8 cellular contexts compared by ENCODE assay signal in genomic region chr4:108030332-108030731, GRCh38. TPM values are rescaled to one million over a fixed set of nuclear protein-coding genes. Genes with fewer than 3 reads are reported as not detected.
A peak's percentile ranks its signal among the peaks of the same experiment; 100 is the strongest.
DNase-seq lines count a peak whose midpoint lies in the region; ATAC-seq and TF ChIP-seq lines count a peak whose summit lies in the region.

No MANE protein-coding gene starts in this region.

- H3K4me1 ChIP-seq in gastroesophageal sphincter: no peaks in the 10 kb centered on the region

- peaks cover 0 to 98% of the 10 kb centered on the region in 2 donors for H3K36me3 ChIP-seq in gastroesophageal sphincter

- no peaks in the 10 kb centered on the region for H3K27me3 ChIP-seq in gastroesophageal sphincter

- TF ChIP-seq EP300 in gastroesophageal sphincter (IDR thresholded peaks at IDR 0.05): no peak

- DNase-seq in AG10803 (ENCODE audit: low read depth) (peak; percentile 79), NCI-H748 treated with DMSO at 0.1 percent for 48 hours (lab: John Stamatoyannopoulos, UW) (peak; percentile 24), activated T-cell treated with anti-CD3 and anti-CD28 coated beads for 1 hour (ENCODE audit: low read depth) (peak; percentile 52), fibroblast of peridontal ligament (ENCODE audit: extremely low read depth) (peak; percentile 78), renal cortical epithelial cell (ENCODE audit: low read depth) (peak; percentile 77)

- TF ChIP-seq CTCF in AG10803 (conservative IDR thresholded peaks at IDR 0.05; ENCODE audit: low read length) (peak; percentile 75), gastroesophageal sphincter (IDR thresholded peaks at IDR 0.05) (no peak)

- H3K4me3 ChIP-seq in AG10803 (ENCODE audit: low read length): no peak overlapping the region
- no peak overlapping the region for H3K4me3 ChIP-seq in gastroesophageal sphincter

- H3K27ac ChIP-seq in gastroesophageal sphincter: no peak overlapping the region

- H3K9me3 ChIP-seq in gastroesophageal sphincter: no peaks in the 10 kb centered on the region

- no peak for TF ChIP-seq POLR2A in gastroesophageal sphincter (IDR thresholded peaks at IDR 0.05)

- WGBS in gastroesophageal sphincter (ENCODE audit: low coverage in 1 of 2), 2 donors: 81 to 100% methylated on average over 1 to 2 of the region's 2 CpGs

- peak; percentile 95 for ATAC-seq in GM18861 (IDR thresholded peaks at IDR 0.05; ENCODE audit: unreplicated experiment)
- peak; percentile 88 for ATAC-seq in HG03060 (IDR thresholded peaks at IDR 0.05; ENCODE audit: low read depth, unreplicated experiment)
- no peak for ATAC-seq in gastroesophageal sphincter

RNA-seq across cellular contexts. Expression of gene HADH, which starts 40.6 kb away (rescaled TPM):
- total RNA-seq in renal cortical epithelial cell (15.1 and 41.7 TPM in 2 replicates), gastroesophageal sphincter (100 to 1,000 TPM in 2 of 4 donors, 10 to 100 TPM in 2; 88.9 to 148 (median 112) TPM)

Comparison
In these comparisons a context has a peak if more than half of its experiments do, and no peak if none do; other contexts are left out.
1. DNase-seq: peak in every context shown above with its lines; median percentile 79 in AG10803; 78 in fibroblast of peridontal ligament; 77 in renal cortical epithelial cell; 52 in activated T-cell treated with anti-CD3 and anti-CD28 coated beads for 1 hour; 24 in NCI-H748 treated with DMSO at 0.1 percent for 48 hours.